In genomic region chr7:24741691-24742639, GRCh38 we compare ENCODE assay signal across 13 cellular contexts. TPM values are rescaled to one million over a fixed set of nuclear protein-coding genes. Genes with fewer than 3 reads are reported as not detected.
DNase-seq lines count a peak whose midpoint lies in the region; ATAC-seq lines count a peak whose summit lies in the region.
"Had no signal": no experiment of that assay in that cellular context is flagged by ENCODE, and none has a peak within 500 bp of the region (broad histone marks: within the 10 kb centered on the region; RNA-seq: fewer than 3 reads in every experiment).

No MANE protein-coding gene starts in this region.

- peak; percentile 36 for ATAC-seq in Right ventricle myocardium superior (ENCODE audit: poor library complexity)
- peak; percentile 8 for ATAC-seq in left colon
- ATAC-seq in HG02981 (IDR thresholded peaks at IDR 0.05; ENCODE audit: unreplicated experiment): no peak

- no peak for DNase-seq in Right ventricle myocardium superior
- DNase-seq in cardiac septum (ENCODE audit: low spot score): no peak
- peak; percentile 82 for DNase-seq in brain pericyte (ENCODE audit: low read depth, low spot score)
- no peak for DNase-seq in left colon
- no peak for DNase-seq in midbrain (lab: John Stamatoyannopoulos, UW)
- DNase-seq in NCI-H1105 treated with DMSO at 0.1 percent for 48 hours (lab: John Stamatoyannopoulos, UW): no peak
- DNase-seq in NCI-H146 treated with DMSO at 0.1 percent for 48 hours (lab: John Stamatoyannopoulos, UW; ENCODE audit: unreplicated experiment): no peak
- DNase-seq: activated CD4-positive, alpha-beta T cell treated with anti-CD3 and anti-CD28 coated beads for 48 hours; activated naive CD8-positive, alpha-beta T cell treated with anti-CD3 and anti-CD28 coated beads, Interleukin-2, amount 10 ng/mL, durations not matched to agents 7 days and 5 days; naive B cell; NCI-H1436 treated with DMSO at 0.1 percent for 48 hours; upper lobe of left lung had no signal

- intact Hi-C loops in Right ventricle myocardium superior (cut with DNase I) (no loop called here), cardiac septum (cut with DNase I) (no loop called here), left colon (cut with DNase I, micrococcal nuclease) (no loop called here)

RNA-seq across cellular contexts. Expression of gene GSDME, which starts 15.3 kb away (rescaled TPM):
- 3.5 TPM for total RNA-seq in Right ventricle myocardium superior
- 7.5 TPM for total RNA-seq in cardiac septum
- total RNA-seq in left colon: 1 to 10 TPM in 1 of 2 donors, under 1 TPM in 1; 0.85 to 1.8 TPM
